7 cellular contexts compared by ENCODE assay signal in genomic region chr7:78367280-78367773, GRCh38.
"Had no signal": no experiment of that assay in that cellular context is flagged by ENCODE, and none has a peak within 500 bp of the region (broad histone marks: within the 10 kb centered on the region; RNA-seq: fewer than 3 reads in every experiment).

No MANE protein-coding gene starts in this region.

- ATAC-seq: GM23338 had no signal

- H2AFZ ChIP-seq: GM23338 had no signal

- H3K4me3 ChIP-seq: GM23338 had no signal

- H3K4me2 ChIP-seq: GM23338 had no signal

- FAIRE-seq: H1, H54, HTR-8/SVneo had no signal

- DNase-seq: H9, HCEC 1CT, KG1 had no signal
